1 cellular context compared by ENCODE assay signal in genomic region chr20:710762-711120, GRCh38.
TF ChIP-seq lines count a peak whose summit lies in the region.

No MANE protein-coding gene starts in this region.

TF ChIP-seq in GM23338, 12 proteins besides CTCF, POLR2A, EP300 and RAD21 (continued from another document):
- no peak for TF ChIP-seq REST (IDR thresholded peaks at IDR 0.05; ENCODE audit: unreplicated experiment)
TF ChIP-seq in GM23338: peak in this region for 0.
